Comparison of ENCODE assay signal across 1 cellular context in the genomic region with DNA sequence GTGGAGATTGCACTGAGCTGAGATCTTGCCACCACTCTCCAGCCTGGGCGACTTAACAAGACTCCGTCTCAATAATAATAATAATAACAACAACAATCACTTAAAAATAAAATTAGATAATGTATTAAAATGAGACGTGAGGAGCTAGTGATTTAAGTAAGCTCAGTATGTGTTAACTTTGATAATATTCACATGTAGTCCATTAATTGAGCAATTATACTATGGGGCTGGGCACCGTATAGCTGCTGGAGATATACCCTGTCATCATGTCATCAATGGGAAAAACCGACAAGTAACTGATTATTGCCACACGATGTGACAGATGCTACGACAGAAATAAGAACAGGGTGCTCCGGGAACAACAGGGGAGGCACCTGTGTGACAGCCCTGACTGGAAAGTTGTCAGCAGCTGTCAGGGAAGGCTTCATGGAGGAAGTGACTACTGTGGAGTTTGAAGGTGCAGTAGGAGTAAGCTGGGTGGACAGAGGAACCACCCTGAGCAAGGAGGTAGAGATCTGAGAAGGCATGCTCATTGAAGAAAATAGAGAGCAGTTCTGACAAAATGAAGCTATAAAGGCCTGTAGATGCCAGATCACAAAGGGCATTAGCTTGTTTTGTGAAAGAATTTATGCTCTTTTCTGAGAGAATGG.
TF ChIP-seq lines count a peak whose summit lies in the region.

No MANE protein-coding gene starts in this region.

TF ChIP-seq in GM23338, 12 proteins besides CTCF, POLR2A, EP300 and RAD21 (continued from another document):
- TF ChIP-seq, protein P1, sequence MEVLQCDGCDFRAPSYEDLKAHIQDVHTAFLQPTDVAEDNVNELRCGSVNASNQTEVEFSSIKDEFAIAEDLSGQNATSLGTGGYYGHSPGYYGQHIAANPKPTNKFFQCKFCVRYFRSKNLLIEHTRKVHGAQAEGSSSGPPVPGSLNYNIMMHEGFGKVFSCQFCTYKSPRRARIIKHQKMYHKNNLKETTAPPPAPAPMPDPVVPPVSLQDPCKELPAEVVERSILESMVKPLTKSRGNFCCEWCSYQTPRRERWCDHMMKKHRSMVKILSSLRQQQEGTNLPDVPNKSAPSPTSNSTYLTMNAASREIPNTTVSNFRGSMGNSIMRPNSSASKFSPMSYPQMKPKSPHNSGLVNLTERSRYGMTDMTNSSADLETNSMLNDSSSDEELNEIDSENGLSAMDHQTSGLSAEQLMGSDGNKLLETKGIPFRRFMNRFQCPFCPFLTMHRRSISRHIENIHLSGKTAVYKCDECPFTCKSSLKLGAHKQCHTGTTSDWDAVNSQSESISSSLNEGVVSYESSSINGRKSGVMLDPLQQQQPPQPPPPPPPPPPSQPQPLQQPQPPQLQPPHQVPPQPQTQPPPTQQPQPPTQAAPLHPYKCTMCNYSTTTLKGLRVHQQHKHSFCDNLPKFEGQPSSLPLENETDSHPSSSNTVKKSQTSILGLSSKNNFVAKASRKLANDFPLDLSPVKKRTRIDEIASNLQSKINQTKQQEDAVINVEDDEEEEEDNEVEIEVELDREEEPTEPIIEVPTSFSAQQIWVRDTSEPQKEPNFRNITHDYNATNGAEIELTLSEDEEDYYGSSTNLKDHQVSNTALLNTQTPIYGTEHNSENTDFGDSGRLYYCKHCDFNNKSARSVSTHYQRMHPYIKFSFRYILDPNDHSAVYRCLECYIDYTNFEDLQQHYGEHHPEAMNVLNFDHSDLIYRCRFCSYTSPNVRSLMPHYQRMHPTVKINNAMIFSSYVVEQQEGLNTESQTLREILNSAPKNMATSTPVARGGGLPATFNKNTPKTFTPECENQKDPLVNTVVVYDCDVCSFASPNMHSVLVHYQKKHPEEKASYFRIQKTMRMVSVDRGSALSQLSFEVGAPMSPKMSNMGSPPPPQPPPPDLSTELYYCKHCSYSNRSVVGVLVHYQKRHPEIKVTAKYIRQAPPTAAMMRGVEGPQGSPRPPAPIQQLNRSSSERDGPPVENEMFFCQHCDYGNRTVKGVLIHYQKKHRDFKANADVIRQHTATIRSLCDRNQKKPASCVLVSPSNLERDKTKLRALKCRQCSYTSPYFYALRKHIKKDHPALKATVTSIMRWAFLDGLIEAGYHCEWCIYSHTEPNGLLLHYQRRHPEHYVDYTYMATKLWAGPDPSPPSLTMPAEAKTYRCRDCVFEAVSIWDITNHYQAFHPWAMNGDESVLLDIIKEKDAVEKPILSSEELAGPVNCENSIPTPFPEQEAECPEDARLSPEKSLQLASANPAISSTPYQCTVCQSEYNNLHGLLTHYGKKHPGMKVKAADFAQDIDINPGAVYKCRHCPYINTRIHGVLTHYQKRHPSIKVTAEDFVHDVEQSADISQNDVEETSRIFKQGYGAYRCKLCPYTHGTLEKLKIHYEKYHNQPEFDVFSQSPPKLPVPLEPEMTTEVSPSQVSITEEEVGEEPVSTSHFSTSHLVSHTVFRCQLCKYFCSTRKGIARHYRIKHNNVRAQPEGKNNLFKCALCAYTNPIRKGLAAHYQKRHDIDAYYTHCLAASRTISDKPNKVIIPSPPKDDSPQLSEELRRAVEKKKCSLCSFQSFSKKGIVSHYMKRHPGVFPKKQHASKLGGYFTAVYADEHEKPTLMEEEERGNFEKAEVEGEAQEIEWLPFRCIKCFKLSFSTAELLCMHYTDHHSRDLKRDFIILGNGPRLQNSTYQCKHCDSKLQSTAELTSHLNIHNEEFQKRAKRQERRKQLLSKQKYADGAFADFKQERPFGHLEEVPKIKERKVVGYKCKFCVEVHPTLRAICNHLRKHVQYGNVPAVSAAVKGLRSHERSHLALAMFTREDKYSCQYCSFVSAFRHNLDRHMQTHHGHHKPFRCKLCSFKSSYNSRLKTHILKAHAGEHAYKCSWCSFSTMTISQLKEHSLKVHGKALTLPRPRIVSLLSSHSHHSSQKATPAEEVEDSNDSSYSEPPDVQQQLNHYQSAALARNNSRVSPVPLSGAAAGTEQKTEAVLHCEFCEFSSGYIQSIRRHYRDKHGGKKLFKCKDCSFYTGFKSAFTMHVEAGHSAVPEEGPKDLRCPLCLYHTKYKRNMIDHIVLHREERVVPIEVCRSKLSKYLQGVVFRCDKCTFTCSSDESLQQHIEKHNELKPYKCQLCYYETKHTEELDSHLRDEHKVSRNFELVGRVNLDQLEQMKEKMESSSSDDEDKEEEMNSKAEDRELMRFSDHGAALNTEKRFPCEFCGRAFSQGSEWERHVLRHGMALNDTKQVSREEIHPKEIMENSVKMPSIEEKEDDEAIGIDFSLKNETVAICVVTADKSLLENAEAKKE (CRISPR knock-in tag; IDR thresholded peaks at IDR 0.05): no peak
- TF ChIP-seq EZH2 (IDR thresholded peaks at IDR 0.05; ENCODE audit: low read depth, unreplicated experiment) (no peak), EZH2phosphoT487 (IDR thresholded peaks at IDR 0.05; ENCODE audit: unreplicated experiment) (no peak), NANOG (IDR thresholded peaks at IDR 0.05; ENCODE audit: borderline replicate concordance) (no peak), POLR2AphosphoS5 (IDR thresholded peaks at IDR 0.05; ENCODE audit: low read depth) (no peak)
